ENCODE assay signal across 15 cellular contexts in the genomic region with DNA sequence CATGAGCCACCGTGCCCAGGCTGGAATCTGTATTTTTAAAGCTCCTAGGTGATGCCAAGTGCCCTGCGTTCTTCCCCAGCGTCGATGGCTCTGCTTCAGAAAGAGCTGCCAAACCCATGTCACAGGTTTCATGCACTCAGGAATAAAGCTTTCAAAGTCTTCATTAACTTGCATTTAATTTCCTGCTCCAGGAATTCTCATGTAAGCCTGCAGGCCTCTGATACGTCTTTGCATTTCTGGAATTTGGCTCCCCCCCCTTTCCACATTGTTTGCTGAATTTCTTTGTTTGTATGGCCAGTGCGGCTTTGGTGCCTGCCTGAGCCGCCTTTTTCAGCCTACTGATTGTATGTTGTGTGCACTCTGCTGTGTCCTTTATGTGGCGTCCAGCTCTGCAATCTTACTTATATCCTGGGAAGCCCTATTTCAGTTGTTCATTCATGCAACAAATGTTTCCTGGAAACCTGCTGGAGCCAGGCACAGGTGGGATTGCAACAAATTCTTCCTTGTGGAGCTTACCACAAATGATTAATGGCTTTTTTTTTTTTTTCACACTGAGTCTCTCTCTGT. TPM values are rescaled to one million over a fixed set of nuclear protein-coding genes. Genes with fewer than 3 reads are reported as not detected.
DNase-seq lines count a peak whose midpoint lies in the region; ATAC-seq and TF ChIP-seq lines count a peak whose summit lies in the region.
"Had no signal": no experiment of that assay in that cellular context is flagged by ENCODE, and none has a peak within 500 bp of the region (broad histone marks: within the 10 kb centered on the region; RNA-seq: fewer than 3 reads in every experiment).

No MANE protein-coding gene starts in this region.

- H3K9me3 ChIP-seq in HAP-1 (no peaks in the 10 kb centered on the region), neural progenitor cell (ENCODE audit: low read depth) (no peaks in the 10 kb centered on the region)

- TF ChIP-seq CTCF in endothelial cell (IDR thresholded peaks at IDR 0.05; ENCODE audit: unreplicated experiment) (no peak), neural progenitor cell (IDR thresholded peaks at IDR 0.05) (no peak)

- H2AFZ ChIP-seq in neural progenitor cell (replicated peaks) = no peak overlapping the region

- no peak overlapping the region for H3K27ac ChIP-seq in neural progenitor cell
- H3K27ac ChIP-seq: foreskin keratinocyte, skin epidermis had no signal

- H3K27ac Mint-ChIP-seq in endothelial cell (ENCODE audit: unreplicated experiment) = peak overlapping the region; percentile 65
- H3K27ac Mint-ChIP-seq in neural progenitor cell = peak overlapping the region; percentile 91
- H3K27ac Mint-ChIP-seq: activated CD4-positive, alpha-beta memory T cell treated with anti-CD3 and anti-CD28 coated beads, Interleukin-2, amount 10 ng/mL, durations not matched to agents 7 days and 5 days; activated T-helper 17 cell treated with anti-CD3 and anti-CD28 coated beads, Interleukin-2, amount 50 U/mL, for 72 hours had no signal

- no peak for ATAC-seq in GM21723 (IDR thresholded peaks at IDR 0.05; ENCODE audit: unreplicated experiment)
- ATAC-seq: activated T-helper 17 cell treated with anti-CD3 and anti-CD28 coated beads, Interleukin-2, amount 50 U/mL, for 72 hours; foreskin keratinocyte had no signal

- H3K4me1 ChIP-seq in HAP-1 (no peaks in the 10 kb centered on the region), neural progenitor cell (peaks cover 17% of the 10 kb centered on the region)
- H3K4me1 ChIP-seq: foreskin keratinocyte had no signal

- DNase-seq in HAP-1 (ENCODE audit: low spot score in 2 of 2) = peak; percentile 32 to 57
- peak; percentile 15 for DNase-seq in NCI-H2171 (lab: John Stamatoyannopoulos, UW)
- DNase-seq in endothelial cell (ENCODE audit: low spot score) = peak; percentile 50
- DNase-seq in neural progenitor cell (ENCODE audit: low spot score) = peak; percentile 89
- DNase-seq in NCI-H2227 treated with DMSO at 0.1 percent for 48 hours (lab: John Stamatoyannopoulos, UW) = no peak
- no peak for DNase-seq in RKO (ENCODE audit: low spot score)
- DNase-seq: activated CD4-positive, alpha-beta memory T cell treated with anti-CD3 and anti-CD28 coated beads, Interleukin-2, amount 10 ng/mL, durations not matched to agents 7 days and 5 days; effector memory CD4-positive, alpha-beta T cell; foreskin keratinocyte; NCI-H510A treated with DMSO at 0.1 percent for 48 hours; occipital lobe; stimulated activated naive CD4-positive, alpha-beta T cell had no signal

- H3K27me3 Mint-ChIP-seq in endothelial cell (ENCODE audit: unreplicated experiment) (peaks cover 2% of the 10 kb centered on the region), neural progenitor cell (ENCODE audit: insufficient read depth, low read depth) (peaks cover 9% of the 10 kb centered on the region)

- no peaks in the 10 kb centered on the region for H3K79me2 ChIP-seq in neural progenitor cell (ENCODE audit: low read depth)

- no peaks in the 10 kb centered on the region for H4K20me1 ChIP-seq in neural progenitor cell (ENCODE audit: low read depth)

- H3K4me2 ChIP-seq in neural progenitor cell = peak overlapping the region; percentile 59

- H3K4me3 Mint-ChIP-seq in endothelial cell (ENCODE audit: unreplicated experiment) (peak overlapping the region; percentile 54), neural progenitor cell (peak overlapping the region; percentile 16)
- H3K4me3 Mint-ChIP-seq: activated CD4-positive, alpha-beta memory T cell treated with anti-CD3 and anti-CD28 coated beads, Interleukin-2, amount 10 ng/mL, durations not matched to agents 7 days and 5 days; activated T-helper 17 cell treated with anti-CD3 and anti-CD28 coated beads, Interleukin-2, amount 50 U/mL, for 72 hours had no signal

- H3K36me3 Mint-ChIP-seq in endothelial cell (ENCODE audit: low read depth, unreplicated experiment) = no peaks in the 10 kb centered on the region
- peaks cover 2% of the 10 kb centered on the region for H3K36me3 Mint-ChIP-seq in neural progenitor cell

- H3K36me3 ChIP-seq in HAP-1 (replicated peaks) (no peaks in the 10 kb centered on the region), neural progenitor cell (no peaks in the 10 kb centered on the region)

- in situ Hi-C loops in HAP-1 (cut with MboI; ENCODE audit: low sequenced_read_pairs) = no loop called here

- H3K9me3 Mint-ChIP-seq in endothelial cell (ENCODE audit: unreplicated experiment) (no peaks in the 10 kb centered on the region), neural progenitor cell (peaks cover 7% of the 10 kb centered on the region)
- H3K9me3 Mint-ChIP-seq: activated CD4-positive, alpha-beta memory T cell treated with anti-CD3 and anti-CD28 coated beads, Interleukin-2, amount 10 ng/mL, durations not matched to agents 7 days and 5 days; activated T-helper 17 cell treated with anti-CD3 and anti-CD28 coated beads, Interleukin-2, amount 50 U/mL, for 72 hours had no signal

- H3F3A ChIP-seq in neural progenitor cell (ENCODE audit: low read depth) = peaks cover 15% of the 10 kb centered on the region

- no peak overlapping the region for H3K9ac ChIP-seq in neural progenitor cell

- H3K27me3 ChIP-seq in HAP-1 (ENCODE audit: low read depth) = 0 out of 2 replicates have a peak, but pooled peaks cover 3% of the 10 kb centered on the region
- H3K27me3 ChIP-seq in neural progenitor cell = no peaks in the 10 kb centered on the region

- H3K4me3 ChIP-seq in HAP-1 (no peak overlapping the region), neural progenitor cell (no peak overlapping the region)
- H3K4me3 ChIP-seq: skin epidermis had no signal

- peaks cover 30% of the 10 kb centered on the region for H3K4me1 Mint-ChIP-seq in endothelial cell (ENCODE audit: unreplicated experiment)
- H3K4me1 Mint-ChIP-seq in neural progenitor cell = peaks cover 31% of the 10 kb centered on the region
- H3K4me1 Mint-ChIP-seq: activated T-helper 17 cell treated with anti-CD3 and anti-CD28 coated beads, Interleukin-2, amount 50 U/mL, for 72 hours had no signal

RNA-seq across cellular contexts. Expression of a gene that starts 17.9 kb away (rescaled TPM):
- total RNA-seq in endothelial cell (ENCODE audit: unreplicated experiment) (0.13 TPM), neural progenitor cell (ENCODE audit: low replicate concordance) (0.36 and 0.84 TPM in 2 replicates)
- total RNA-seq: foreskin keratinocyte had no signal

Comparison
In these comparisons a context has a peak if more than half of its experiments do, and no peak if none do; other contexts are left out.
1. DNase-seq: peak in HAP-1 (2 of 2), NCI-H2171 (single experiment), endothelial cell (single experiment) and neural progenitor cell (single experiment); none in NCI-H2227 treated with DMSO at 0.1 percent for 48 hours (single experiment) and RKO (single experiment).